ENCODE assay signal across 9 cellular contexts in the genomic region with DNA sequence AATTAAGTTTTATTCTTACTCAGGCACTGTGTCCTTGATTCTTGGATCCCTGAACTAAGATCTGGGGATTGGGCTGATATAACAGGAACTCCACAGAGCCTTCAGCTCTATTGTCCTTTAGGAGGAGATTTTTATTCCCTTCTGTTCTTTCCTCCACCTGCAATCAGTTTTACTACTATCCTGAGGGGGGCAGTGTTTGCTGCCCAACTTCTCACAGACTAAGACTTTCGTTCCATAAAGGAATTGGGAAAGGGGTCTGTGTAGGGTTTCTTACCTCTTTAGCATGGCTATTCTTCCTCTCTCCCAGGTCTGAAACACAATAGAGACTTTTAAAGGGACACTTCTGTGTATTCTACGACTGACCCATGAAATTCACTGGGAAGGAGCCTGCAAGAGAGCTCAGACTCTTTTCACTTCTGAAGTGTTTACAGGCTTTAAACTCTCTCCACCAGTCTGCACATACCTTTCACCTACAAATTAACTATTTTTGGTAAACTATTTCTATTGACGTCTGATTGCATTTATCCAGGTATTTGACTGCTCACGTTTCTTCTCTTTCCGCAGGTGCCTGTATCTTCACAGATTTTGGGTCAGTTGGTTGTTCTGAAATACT.
A peak's percentile ranks its signal among the peaks of the same experiment; 100 is the strongest.
DNase-seq lines count a peak whose midpoint lies in the region; ATAC-seq, FAIRE-seq and TF ChIP-seq lines count a peak whose summit lies in the region.
"Had no signal": no experiment of that assay in that cellular context is flagged by ENCODE, and none has a peak within 500 bp of the region (broad histone marks: within the 10 kb centered on the region; RNA-seq: fewer than 3 reads in every experiment).

No MANE protein-coding gene starts in this region.

- POLR2A ChIA-PET in activated CD4-positive, alpha-beta T cell treated with anti-CD3 and anti-CD28 coated beads for 36 hours (lab: Charles Lee), result no interaction called here
- POLR2A ChIA-PET in activated CD4-positive, alpha-beta T cell treated with anti-CD3 and anti-CD28 coated beads, Interleukin-2, amount 10 ng/mL, durations not matched to agents 7 days and 5 days (lab: Charles Lee), result no interaction called here
- POLR2A ChIA-PET in PC-3 (lab: Charles Lee; ENCODE audit: unreplicated experiment), result no interaction called here

- H3K36me3 Mint-ChIP-seq in activated CD4-positive, alpha-beta T cell treated with anti-CD3 and anti-CD28 coated beads for 36 hours (ENCODE audit: low read depth), result no peaks in the 10 kb centered on the region
- no peaks in the 10 kb centered on the region for H3K36me3 Mint-ChIP-seq in activated CD4-positive, alpha-beta T cell treated with anti-CD3 and anti-CD28 coated beads, Interleukin-2, amount 10 ng/mL, durations not matched to agents 7 days and 5 days (ENCODE audit: low read depth)
- H3K36me3 Mint-ChIP-seq: memory B cell had no signal

- no peaks in the 10 kb centered on the region for H3K4me1 Mint-ChIP-seq in activated CD4-positive, alpha-beta T cell treated with anti-CD3 and anti-CD28 coated beads for 36 hours
- H3K4me1 Mint-ChIP-seq in activated CD4-positive, alpha-beta T cell treated with anti-CD3 and anti-CD28 coated beads, Interleukin-2, amount 10 ng/mL, durations not matched to agents 7 days and 5 days, result no peaks in the 10 kb centered on the region
- H3K4me1 Mint-ChIP-seq: memory B cell had no signal

- intact Hi-C loops in activated CD4-positive, alpha-beta T cell treated with anti-CD3 and anti-CD28 coated beads for 36 hours (cut with DNase I, micrococcal nuclease), result loop anchor here in 1 of 2 experiments (2.0 kb wide), 1 partner anchor 1137 kb away; no protein-coding TSS in a partner anchor
- intact Hi-C loops in PC-3 (cut with micrococcal nuclease), result loop anchor here (5.0 kb wide), 1 partner anchor 1137 kb away; no protein-coding TSS in a partner anchor

- peak; percentile 6 for DNase-seq in activated CD4-positive, alpha-beta T cell treated with anti-CD3 and anti-CD28 coated beads for 36 hours
- DNase-seq in activated CD4-positive, alpha-beta T cell treated with anti-CD3 and anti-CD28 coated beads, Interleukin-2, amount 10 ng/mL, durations not matched to agents 7 days and 5 days, result no peak
- DNase-seq in PC-3 (peak; percentile 53), foreskin keratinocyte (peak in 1 of 2 donors; percentile 7), urothelium cell line (ENCODE audit: low spot score) (peak; percentile 25), activated gamma-delta T cell (lab: John Stamatoyannopoulos, UW) (no peak), OCI-M2 (lab: John Stamatoyannopoulos, UW; ENCODE audit: unreplicated experiment) (no peak)
- DNase-seq in activated CD4-positive, CD25-positive, alpha-beta regulatory T cell treated with anti-CD3 and anti-CD28 coated beads, Interleukin-2, amount 50 U/mL, for 72 hours, result no peak

- no peaks in the 10 kb centered on the region for H3K27me3 Mint-ChIP-seq in activated CD4-positive, alpha-beta T cell treated with anti-CD3 and anti-CD28 coated beads for 36 hours
- no peaks in the 10 kb centered on the region for H3K27me3 Mint-ChIP-seq in activated CD4-positive, alpha-beta T cell treated with anti-CD3 and anti-CD28 coated beads, Interleukin-2, amount 10 ng/mL, durations not matched to agents 7 days and 5 days
- H3K27me3 Mint-ChIP-seq: memory B cell had no signal

- no peaks in the 10 kb centered on the region for H3K9me2 ChIP-seq in PC-3 (replicated peaks; ENCODE audit: low read length)

- no peak overlapping the region for H3K9ac ChIP-seq in PC-3 (ENCODE audit: low read length)

- no peak overlapping the region for H3K4me3 ChIP-seq in PC-3 (ENCODE audit: low read length)

- TF ChIP-seq CTCF in PC-3 (conservative IDR thresholded peaks at IDR 0.05; ENCODE audit: low read depth, low read length) (peak; percentile 89), foreskin keratinocyte (conservative IDR thresholded peaks at IDR 0.05) (peak; percentile 68)

- H3K27me3 ChIP-seq in PC-3 (ENCODE audit: low read length), result peaks cover 32% of the 10 kb centered on the region; the same call in 1 of the 2 replicates
- H3K27me3 ChIP-seq in foreskin keratinocyte, result peaks cover 20% of the 10 kb centered on the region

- CTCF ChIA-PET in activated CD4-positive, alpha-beta T cell treated with anti-CD3 and anti-CD28 coated beads for 36 hours (lab: Charles Lee), result interaction anchor here (0.5 to 1.0 kb wide), 2 partner anchors 17 to 254 kb away, joined by 3 read pairs; no protein-coding TSS in a partner anchor
- CTCF ChIA-PET in activated CD4-positive, alpha-beta T cell treated with anti-CD3 and anti-CD28 coated beads, Interleukin-2, amount 10 ng/mL, durations not matched to agents 7 days and 5 days (lab: Charles Lee), result no interaction called here
- CTCF ChIA-PET in PC-3 (lab: Charles Lee), result no interaction called here

- no peak overlapping the region for H3K27ac Mint-ChIP-seq in activated CD4-positive, alpha-beta T cell treated with anti-CD3 and anti-CD28 coated beads for 36 hours
- H3K27ac Mint-ChIP-seq in activated CD4-positive, alpha-beta T cell treated with anti-CD3 and anti-CD28 coated beads, Interleukin-2, amount 10 ng/mL, durations not matched to agents 7 days and 5 days, result no peak overlapping the region
- H3K27ac Mint-ChIP-seq: memory B cell had no signal

- peak overlapping the region; percentile 38; the same call in 1 of the 2 replicates for H2AFZ ChIP-seq in PC-3 (ENCODE audit: low read length)

- no peaks in the 10 kb centered on the region for H3F3A ChIP-seq in PC-3 (ENCODE audit: low read length, unreplicated experiment)

- H3K4me1 ChIP-seq in PC-3 (ENCODE audit: insufficient read depth, low read length) (no peaks in the 10 kb centered on the region), foreskin keratinocyte (no peaks in the 10 kb centered on the region)

- H3K27ac ChIP-seq in PC-3 (ENCODE audit: low read length), result no peak overlapping the region
- no peak overlapping the region for H3K27ac ChIP-seq in foreskin keratinocyte

- no peak for ATAC-seq in activated CD4-positive, alpha-beta T cell treated with anti-CD3 and anti-CD28 coated beads for 36 hours
- ATAC-seq in PC-3 (peak; percentile 53), foreskin keratinocyte (peak; percentile 72)

- H3K4me3 Mint-ChIP-seq in activated CD4-positive, alpha-beta T cell treated with anti-CD3 and anti-CD28 coated beads for 36 hours, result no peak overlapping the region
- no peak overlapping the region for H3K4me3 Mint-ChIP-seq in activated CD4-positive, alpha-beta T cell treated with anti-CD3 and anti-CD28 coated beads, Interleukin-2, amount 10 ng/mL, durations not matched to agents 7 days and 5 days
- H3K4me3 Mint-ChIP-seq: memory B cell had no signal

- H3K9me3 ChIP-seq in PC-3 (ENCODE audit: low read length), result no peaks in the 10 kb centered on the region

- no peak for FAIRE-seq in urothelium cell line (lab: Jason Lieb, UNC)

- peak overlapping the region; percentile 43; the same call in 1 of the 2 replicates for H3K4me2 ChIP-seq in PC-3 (ENCODE audit: low read length)

- BruUV-seq in PC-3 (replicated peaks; lab: Mats Ljungman, UMichigan), result no TSS peak

- peaks cover 2% of the 10 kb centered on the region for H3K9me3 Mint-ChIP-seq in activated CD4-positive, alpha-beta T cell treated with anti-CD3 and anti-CD28 coated beads for 36 hours (ENCODE audit: low read depth)
- no peaks in the 10 kb centered on the region for H3K9me3 Mint-ChIP-seq in activated CD4-positive, alpha-beta T cell treated with anti-CD3 and anti-CD28 coated beads, Interleukin-2, amount 10 ng/mL, durations not matched to agents 7 days and 5 days
- H3K9me3 Mint-ChIP-seq: memory B cell had no signal

- H3K79me2 ChIP-seq in PC-3 (ENCODE audit: low read length), result no peaks in the 10 kb centered on the region

- H3K36me3 ChIP-seq in PC-3 (ENCODE audit: low read depth, low read length), result no peaks in the 10 kb centered on the region

- H4K20me1 ChIP-seq in PC-3 (ENCODE audit: low read length), result no peaks in the 10 kb centered on the region

Comparison
In these comparisons a context has a peak if more than half of its experiments do, and no peak if none do; other contexts are left out.
1. DNase-seq: peak in activated CD4-positive, alpha-beta T cell treated with anti-CD3 and anti-CD28 coated beads for 36 hours (single experiment), PC-3 (single experiment) and urothelium cell line (single experiment); none in activated CD4-positive, alpha-beta T cell treated with anti-CD3 and anti-CD28 coated beads, Interleukin-2, amount 10 ng/mL, durations not matched to agents 7 days and 5 days (single experiment), activated gamma-delta T cell (single experiment), activated CD4-positive, CD25-positive, alpha-beta regulatory T cell treated with anti-CD3 and anti-CD28 coated beads, Interleukin-2, amount 50 U/mL, for 72 hours (single experiment) and OCI-M2 (single experiment).